Comparison of ENCODE assay signal across 8 cellular contexts in genomic region chr3:198079771-198080520, GRCh38.
DNase-seq lines count a peak whose midpoint lies in the region; ATAC-seq and TF ChIP-seq lines count a peak whose summit lies in the region.

No MANE protein-coding gene starts in this region.

- H3K9me3 Mint-ChIP-seq in activated T-helper 17 cell treated with anti-CD3 and anti-CD28 coated beads, Interleukin-2, amount 50 U/mL, for 72 hours: no peaks in the 10 kb centered on the region

- peaks cover 12% of the 10 kb centered on the region for H3K36me3 Mint-ChIP-seq in activated T-helper 17 cell treated with anti-CD3 and anti-CD28 coated beads, Interleukin-2, amount 50 U/mL, for 72 hours (ENCODE audit: low read depth)

- H3K27ac Mint-ChIP-seq in activated T-helper 17 cell treated with anti-CD3 and anti-CD28 coated beads, Interleukin-2, amount 50 U/mL, for 72 hours: peak overlapping the region; percentile 74

- intact Hi-C loops in Right ventricle myocardium inferior (cut with DNase I) (no loop called here), prostate gland (cut with DNase I) (no loop called here), ascending aorta (cut with DNase I) (no loop called here)

- no peaks in the 10 kb centered on the region for H3K36me3 ChIP-seq in prostate gland
- H3K36me3 ChIP-seq in ascending aorta: no peaks in the 10 kb centered on the region

- peak; percentile 66 for DNase-seq in MV-4-11 (lab: John Stamatoyannopoulos, UW)
- DNase-seq in Right ventricle myocardium inferior (ENCODE audit: missing footprints): no peak
- DNase-seq in prostate gland (ENCODE audit: low spot score): peak; percentile 4
- DNase-seq in ascending aorta (ENCODE audit: low spot score in 2 of 2): no peak
- DNase-seq in GM19238 (ENCODE audit: insufficient read length, low spot score): no peak

- H3K27ac ChIP-seq in 22Rv1: peak overlapping the region; percentile 39; the same call in 1 of the 2 replicates
- no peak overlapping the region for H3K27ac ChIP-seq in prostate gland
- no peak overlapping the region for H3K27ac ChIP-seq in ascending aorta

- H3K4me3 ChIP-seq in prostate gland: peak overlapping the region; percentile 14 to 32
- peak overlapping the region in 1 of 2 donors; percentile 56 for H3K4me3 ChIP-seq in ascending aorta

- H3K9me3 ChIP-seq in prostate gland (no peaks in the 10 kb centered on the region), ascending aorta (no peaks in the 10 kb centered on the region)

- peaks cover 21% of the 10 kb centered on the region for H3K27me3 Mint-ChIP-seq in activated T-helper 17 cell treated with anti-CD3 and anti-CD28 coated beads, Interleukin-2, amount 50 U/mL, for 72 hours

- H3K27me3 ChIP-seq in prostate gland (replicated peaks; ENCODE audit: insufficient read depth): peaks cover 16% of the 10 kb centered on the region
- H3K27me3 ChIP-seq in ascending aorta: peaks cover 27% of the 10 kb centered on the region

- H3K4me3 Mint-ChIP-seq in activated T-helper 17 cell treated with anti-CD3 and anti-CD28 coated beads, Interleukin-2, amount 50 U/mL, for 72 hours: peak overlapping the region; percentile 83

- H3K4me1 ChIP-seq in prostate gland (replicated peaks): peaks cover 6% of the 10 kb centered on the region
- H3K4me1 ChIP-seq in ascending aorta: peaks cover 9 to 11% of the 10 kb centered on the region in 2 donors

- 8% methylated on average over 46 of the region's 47 CpGs for WGBS in prostate gland

- no peak for TF ChIP-seq POLR2A in prostate gland (IDR thresholded peaks at IDR 0.05)

- TF ChIP-seq CTCF in 22Rv1 (IDR thresholded peaks at IDR 0.05) (no peak), prostate gland (IDR thresholded peaks at IDR 0.05) (no peak), ascending aorta (IDR thresholded peaks at IDR 0.05) (peak in 1 of 3 experiments; percentile 11)

- peak; percentile 25 for ATAC-seq in GM19351 (IDR thresholded peaks at IDR 0.05; ENCODE audit: unreplicated experiment)
- ATAC-seq in activated T-helper 17 cell treated with anti-CD3 and anti-CD28 coated beads, Interleukin-2, amount 50 U/mL, for 72 hours (replicated peaks): peak; percentile 78
- peak; percentile 47 for ATAC-seq in Right ventricle myocardium inferior

- H3K4me1 Mint-ChIP-seq in activated T-helper 17 cell treated with anti-CD3 and anti-CD28 coated beads, Interleukin-2, amount 50 U/mL, for 72 hours: no peaks in the 10 kb centered on the region

Comparison
In these comparisons a context has a peak if more than half of its experiments do, and no peak if none do; other contexts are left out.
1. ATAC-seq: peak in every context shown above with its lines; median percentile 78 in activated T-helper 17 cell treated with anti-CD3 and anti-CD28 coated beads, Interleukin-2, amount 50 U/mL, for 72 hours; 47 in Right ventricle myocardium inferior; 25 in GM19351.
2. DNase-seq: peak in MV-4-11 (single experiment) and prostate gland (single experiment); none in Right ventricle myocardium inferior (single experiment), ascending aorta (0 of 2) and GM19238 (single experiment).